14 cellular contexts compared by ENCODE assay signal in genomic region chr4:42630908-42631307, GRCh38. TPM values are rescaled to one million over a fixed set of nuclear protein-coding genes. Genes with fewer than 3 reads are reported as not detected.
A peak's percentile ranks its signal among the peaks of the same experiment; 100 is the strongest.
DNase-seq lines count a peak whose midpoint lies in the region; ATAC-seq and TF ChIP-seq lines count a peak whose summit lies in the region.
"Had no signal": no experiment of that assay in that cellular context is flagged by ENCODE, and none has a peak within 500 bp of the region (broad histone marks: within the 10 kb centered on the region; RNA-seq: fewer than 3 reads in every experiment).

No MANE protein-coding gene starts in this region.

- H3K36me3 ChIP-seq in PC-3 (ENCODE audit: low read depth, low read length) (no peaks in the 10 kb centered on the region), neutrophil (no peaks in the 10 kb centered on the region)
- H3K36me3 ChIP-seq: BLaER1 had no signal

- H3K36me3 Mint-ChIP-seq in activated T-cell treated with anti-CD3 and anti-CD28 coated beads, Interleukin-2, amount 50 U/mL, for 72 hours (ENCODE audit: insufficient read depth in 2 of 2): peaks cover 2 to 10% of the 10 kb centered on the region in 2 donors
- no peaks in the 10 kb centered on the region for H3K36me3 Mint-ChIP-seq in activated T-cell treated with anti-CD3 and anti-CD28 coated beads, Interleukin-2, amount 50 U/mL, for 4 hours (ENCODE audit: insufficient read depth)
- no peaks in the 10 kb centered on the region for H3K36me3 Mint-ChIP-seq in type B pancreatic cell

- H3K4me3 ChIP-seq in PC-3 (ENCODE audit: low read length) (no peak overlapping the region), neutrophil (ENCODE audit: low read depth in 1 of 2, low read length in 1 of 2) (no peak overlapping the region)
- H3K4me3 ChIP-seq: BLaER1, GM23338 had no signal

- BruUV-seq in PC-3 (replicated peaks; lab: Mats Ljungman, UMichigan): no TSS peak

- no peaks in the 10 kb centered on the region for H4K20me1 ChIP-seq in PC-3 (ENCODE audit: low read length)
- H4K20me1 ChIP-seq: BLaER1 had no signal

- no peak overlapping the region for H3K4me3 Mint-ChIP-seq in activated T-cell treated with anti-CD3 and anti-CD28 coated beads, Interleukin-2, amount 50 U/mL, for 72 hours
- no peak overlapping the region for H3K4me3 Mint-ChIP-seq in activated T-cell treated with anti-CD3 and anti-CD28 coated beads, Interleukin-2, amount 50 U/mL, for 4 hours
- H3K4me3 Mint-ChIP-seq in type B pancreatic cell: no peak overlapping the region
- H3K4me3 Mint-ChIP-seq: GM23338 had no signal

- POLR2A ChIA-PET in PC-3 (lab: Charles Lee; ENCODE audit: unreplicated experiment): interaction anchor here (0.6 kb wide), 1 partner anchor 44 kb away, joined by 3 read pairs; no protein-coding TSS in a partner anchor

- ATAC-seq in activated T-cell treated with anti-CD3 and anti-CD28 coated beads, Interleukin-2, amount 50 U/mL, for 72 hours (replicated peaks in 1 of 2): no peak
- ATAC-seq in activated T-cell treated with anti-CD3 and anti-CD28 coated beads, Interleukin-2, amount 50 U/mL, for 4 hours: no peak
- ATAC-seq in PC-3 (peak; percentile 76), HG03354 (IDR thresholded peaks at IDR 0.05; ENCODE audit: poor library complexity, severe bottlenecking, unreplicated experiment) (no peak)
- ATAC-seq: GM23338 had no signal

- no peak overlapping the region for H3K9ac ChIP-seq in PC-3 (ENCODE audit: low read length)
- H3K9ac ChIP-seq: BLaER1 had no signal

- peak overlapping the region; percentile 34 for H3K27ac Mint-ChIP-seq in activated T-cell treated with anti-CD3 and anti-CD28 coated beads, Interleukin-2, amount 50 U/mL, for 72 hours
- H3K27ac Mint-ChIP-seq in type B pancreatic cell: no peak overlapping the region
- H3K27ac Mint-ChIP-seq: GM23338 had no signal

- no peaks in the 10 kb centered on the region for H3K9me3 ChIP-seq in PC-3 (ENCODE audit: low read length)
- no peaks in the 10 kb centered on the region for H3K9me3 ChIP-seq in neutrophil
- H3K9me3 ChIP-seq: BLaER1 had no signal

- no peaks in the 10 kb centered on the region for H3K9me3 Mint-ChIP-seq in activated T-cell treated with anti-CD3 and anti-CD28 coated beads, Interleukin-2, amount 50 U/mL, for 72 hours
- H3K9me3 Mint-ChIP-seq in activated T-cell treated with anti-CD3 and anti-CD28 coated beads, Interleukin-2, amount 50 U/mL, for 4 hours: no peaks in the 10 kb centered on the region
- no peaks in the 10 kb centered on the region for H3K9me3 Mint-ChIP-seq in type B pancreatic cell
- H3K9me3 Mint-ChIP-seq: GM23338 had no signal

- H3K4me1 Mint-ChIP-seq in activated T-cell treated with anti-CD3 and anti-CD28 coated beads, Interleukin-2, amount 50 U/mL, for 72 hours (ENCODE audit: low read depth): peaks cover 86% of the 10 kb centered on the region
- H3K4me1 Mint-ChIP-seq in activated T-cell treated with anti-CD3 and anti-CD28 coated beads, Interleukin-2, amount 50 U/mL, for 4 hours (ENCODE audit: low read depth): peaks cover 73% of the 10 kb centered on the region
- H3K4me1 Mint-ChIP-seq in type B pancreatic cell (ENCODE audit: unreplicated experiment): no peaks in the 10 kb centered on the region

- H3K4me2 ChIP-seq in PC-3 (ENCODE audit: low read length): peak overlapping the region; percentile 48; the same call in 1 of the 2 replicates
- H3K4me2 ChIP-seq: BLaER1, GM23338 had no signal

- DNase-seq in activated T-cell treated with anti-CD3 and anti-CD28 coated beads, Interleukin-2, amount 50 U/mL, for 72 hours: no peak
- no peak for DNase-seq in activated T-cell treated with anti-CD3 and anti-CD28 coated beads, Interleukin-2, amount 50 U/mL, for 4 hours
- DNase-seq in PC-3 (peak; percentile 64), NCI-H524 treated with DMSO at 0.1 percent for 48 hours (lab: John Stamatoyannopoulos, UW) (no peak), type B pancreatic cell (ENCODE audit: extremely low spot score, unreplicated experiment) (no peak)
- DNase-seq: 8988T, AML-193, Calu3, DMS 273 treated with DMSO at 0.1 percent for 48 hours, H7 had no signal

- peaks cover 20% of the 10 kb centered on the region for H3K4me1 ChIP-seq in PC-3 (ENCODE audit: insufficient read depth, low read length)
- H3K4me1 ChIP-seq in neutrophil (ENCODE audit: control insufficient read depth in 1 of 2, insufficient read depth in 1 of 2, low read depth in 1 of 2, low read length in 1 of 2): peaks cover 55 to 63% of the 10 kb centered on the region in 2 experiments

- H3K27ac ChIP-seq in PC-3 (ENCODE audit: low read length): no peak overlapping the region
- peak overlapping the region; percentile 11 for H3K27ac ChIP-seq in neutrophil
- H3K27ac ChIP-seq: BLaER1 had no signal

- H3K27me3 ChIP-seq in PC-3 (ENCODE audit: low read length) (no peaks in the 10 kb centered on the region), neutrophil (no peaks in the 10 kb centered on the region)
- H3K27me3 ChIP-seq: BLaER1 had no signal

- H3F3A ChIP-seq in PC-3 (ENCODE audit: low read length, unreplicated experiment): no peaks in the 10 kb centered on the region

- no peaks in the 10 kb centered on the region for H3K79me2 ChIP-seq in PC-3 (ENCODE audit: low read length)

- no peak overlapping the region for H2AFZ ChIP-seq in PC-3 (ENCODE audit: low read length)
- H2AFZ ChIP-seq: GM23338 had no signal

- H3K27me3 Mint-ChIP-seq in activated T-cell treated with anti-CD3 and anti-CD28 coated beads, Interleukin-2, amount 50 U/mL, for 72 hours (ENCODE audit: low read depth): no peaks in the 10 kb centered on the region
- H3K27me3 Mint-ChIP-seq in activated T-cell treated with anti-CD3 and anti-CD28 coated beads, Interleukin-2, amount 50 U/mL, for 4 hours (ENCODE audit: low read depth): no peaks in the 10 kb centered on the region
- no peaks in the 10 kb centered on the region for H3K27me3 Mint-ChIP-seq in type B pancreatic cell

- TF ChIP-seq CTCF in PC-3 (conservative IDR thresholded peaks at IDR 0.05; ENCODE audit: low read depth, low read length) (no peak), neutrophil (IDR thresholded peaks at IDR 0.05) (no peak), type B pancreatic cell (conservative IDR thresholded peaks at IDR 0.05) (no peak)

- CTCF ChIA-PET in PC-3 (lab: Charles Lee): no interaction called here

- no peaks in the 10 kb centered on the region for H3K9me2 ChIP-seq in PC-3 (replicated peaks; ENCODE audit: low read length)

- intact Hi-C loops in PC-3 (cut with micrococcal nuclease): no loop called here

RNA-seq across cellular contexts. Expression of gene ATP8A1, which starts 26.0 kb away (rescaled TPM):
- 10 to 100 TPM; 51.7 to 55.9 TPM for total RNA-seq in activated T-cell treated with anti-CD3 and anti-CD28 coated beads, Interleukin-2, amount 50 U/mL, for 72 hours
- total RNA-seq in activated T-cell treated with anti-CD3 and anti-CD28 coated beads, Interleukin-2, amount 50 U/mL, for 4 hours: 10 to 100 TPM in 2 of 3 donors, 1 to 10 TPM in 1; 8.1 to 14.8 (median 11.4) TPM
- total RNA-seq in PC-3 (2014; rRNA removed) (3.9 and 5.3 TPM in 2 replicates), type B pancreatic cell (ENCODE audit: low replicate concordance) (10.3 and 11.6 TPM in 2 replicates)
